14 cellular contexts compared by ENCODE assay signal in genomic region chr2:28904295-28904694, GRCh38. TPM values are rescaled to one million over a fixed set of nuclear protein-coding genes. Genes with fewer than 3 reads are reported as not detected.
DNase-seq lines count a peak whose midpoint lies in the region; ATAC-seq and TF ChIP-seq lines count a peak whose summit lies in the region.
"Had no signal": no experiment of that assay in that cellular context is flagged by ENCODE, and none has a peak within 500 bp of the region (broad histone marks: within the 10 kb centered on the region; RNA-seq: fewer than 3 reads in every experiment).

No MANE protein-coding gene starts in this region.

- H3K27ac ChIP-seq in heart right ventricle (no peak overlapping the region), ascending aorta (no peak overlapping the region)
- H3K27ac ChIP-seq: cardiac muscle cell, neural progenitor cell had no signal

- H3K9me3 ChIP-seq in heart right ventricle (no peaks in the 10 kb centered on the region), ascending aorta (no peaks in the 10 kb centered on the region)

- H3K36me3 ChIP-seq in heart right ventricle (peaks cover 0 to 72% (median 15%) of the 10 kb centered on the region in 9 donors), ascending aorta (peaks cover 28 to 49% of the 10 kb centered on the region in 2 donors)

- H3K27me3 ChIP-seq in heart right ventricle (no peaks in the 10 kb centered on the region), ascending aorta (no peaks in the 10 kb centered on the region)
- H3K27me3 ChIP-seq: cardiac muscle cell, neural progenitor cell had no signal

- intact Hi-C loops in head of caudate nucleus (cut with DNase I), result no loop called here
- intact Hi-C loops in heart right ventricle (cut with DNase I), result loop anchor here in 1 of 10 donors (1.0 kb wide), 1 partner anchor 38 kb away; no protein-coding TSS in a partner anchor
- intact Hi-C loops in ascending aorta (cut with DNase I), result no loop called here

- H3K4me1 ChIP-seq in heart right ventricle (peaks cover 0 to 19% (median 0%) of the 10 kb centered on the region in 9 donors), ascending aorta (no peaks in the 10 kb centered on the region)

- TF ChIP-seq CTCF in choroid plexus epithelial cell (conservative IDR thresholded peaks at IDR 0.05; ENCODE audit: low read depth, low read length), result no peak
- no peak for TF ChIP-seq CTCF in heart right ventricle (IDR thresholded peaks at IDR 0.05)
- TF ChIP-seq CTCF in ascending aorta (IDR thresholded peaks at IDR 0.05), result no peak

- no peak for ATAC-seq in heart right ventricle

- whole genome bisulfite sequencing in heart right ventricle, 2 donors, result 89 to 91% methylated on average over 2 of the region's 2 CpGs

- DNase-seq in ELR (ENCODE audit: low read depth), result peak; percentile 61
- DNase-seq in M059J (ENCODE audit: low read depth), result peak; percentile 58
- peak; percentile 68 for DNase-seq in choroid plexus epithelial cell (ENCODE audit: low read depth)
- DNase-seq in myocyte (ENCODE audit: low read depth), result peak; percentile 22
- no peak for DNase-seq in head of caudate nucleus
- DNase-seq in heart right ventricle, result no peak
- DNase-seq in ascending aorta (ENCODE audit: low spot score in 2 of 2), result no peak
- DNase-seq in activated CD8-positive, alpha-beta memory T cell treated with anti-CD3 and anti-CD28 coated beads, Interleukin-2, amount 50 U/mL, for 4 hours, result no peak
- DNase-seq: activated B cell treated with CpG ODN at 0.5 μM for 24 hours, Calu3, NCI-H1048 had no signal

- no peak overlapping the region for H3K4me3 ChIP-seq in choroid plexus epithelial cell (ENCODE audit: low read depth, low read length)
- H3K4me3 ChIP-seq in heart right ventricle, result no peak overlapping the region
- H3K4me3 ChIP-seq in ascending aorta, result no peak overlapping the region
- H3K4me3 ChIP-seq: cardiac muscle cell, lung, neural progenitor cell had no signal

RNA-seq across cellular contexts. Expression of gene WDR43, which starts 9.8 kb away (rescaled TPM):
- 32.3 and 46.0 TPM in 2 replicates for total RNA-seq in M059J (2014; rRNA removed; shearing (Covaris generic))
- total RNA-seq in myocyte, result 45.1 and 53.1 TPM in 2 replicates
- 16.0 TPM for polyA plus RNA-seq in myocyte (2012)
- total RNA-seq in heart right ventricle, result 10 to 100 TPM; 16.3 to 42.1 (median 25.9) TPM
- 10 to 100 TPM in 1 of 2 donors, 1 to 10 TPM in 1; 5.9 to 11.2 TPM for polyA plus RNA-seq in heart right ventricle
- 21.5 TPM for total RNA-seq in ascending aorta

RNA-seq across cellular contexts. Expression of gene TRMT61B, which starts 34.2 kb away (rescaled TPM):
- total RNA-seq in M059J (2014; rRNA removed; shearing (Covaris generic)), result 12.2 and 18.2 TPM in 2 replicates
- total RNA-seq in myocyte (13.1 and 16.2 TPM in 2 replicates), heart right ventricle (10 to 100 TPM; 13.5 to 25.0 (median 17.5) TPM), ascending aorta (not detected)
- polyA plus RNA-seq in myocyte (2012), result 9.4 TPM
- polyA plus RNA-seq in heart right ventricle, result 10 to 100 TPM; 15.8 to 54.1 TPM

Comparison
In these comparisons a context has a peak if more than half of its experiments do, and no peak if none do; other contexts are left out.
1. DNase-seq: peak in ELR (single experiment), M059J (single experiment), choroid plexus epithelial cell (single experiment) and myocyte (single experiment); none in head of caudate nucleus (0 of 42), heart right ventricle (0 of 2), ascending aorta (0 of 2) and activated CD8-positive, alpha-beta memory T cell treated with anti-CD3 and anti-CD28 coated beads, Interleukin-2, amount 50 U/mL, for 4 hours (single experiment).
2. RNA of gene TRMT61B, which starts 34.2 kb away (total RNA-seq): 13.5 to 25.0 TPM in heart right ventricle, 12.2 to 18.2 TPM in M059J and 13.1 to 16.2 TPM in myocyte; not detected in ascending aorta (single experiment); every median in the first group is over 10 times any median in the second.